ENCODE assay signal across 9 cellular contexts in genomic region chr12:47816646-47817271, GRCh38. TPM values are rescaled to one million over a fixed set of nuclear protein-coding genes. Genes with fewer than 3 reads are reported as not detected.
DNase-seq lines count a peak whose midpoint lies in the region; ATAC-seq and TF ChIP-seq lines count a peak whose summit lies in the region.
"Had no signal": no experiment of that assay in that cellular context is flagged by ENCODE, and none has a peak within 500 bp of the region (broad histone marks: within the 10 kb centered on the region; RNA-seq: fewer than 3 reads in every experiment).

No MANE protein-coding gene starts in this region.

- no peaks in the 10 kb centered on the region for H3K9me3 ChIP-seq in BE2C
- no peaks in the 10 kb centered on the region for H3K9me3 ChIP-seq in OCI-LY7 (ENCODE audit: low read length)
- H3K9me3 ChIP-seq in neutrophil = no peaks in the 10 kb centered on the region

- H3K9me2 ChIP-seq in OCI-LY7 (ENCODE audit: insufficient read depth, low read length) = no peaks in the 10 kb centered on the region

- H3K4me3 ChIP-seq in BE2C (ENCODE audit: low read depth, low read length) = no peak overlapping the region; the same call in 1 of the 2 replicates
- H3K4me3 ChIP-seq in OCI-LY7 (ENCODE audit: low read depth, low read length, poor library complexity, severe bottlenecking) = peak overlapping the region; percentile 83
- H3K4me3 ChIP-seq in neutrophil (ENCODE audit: low read depth in 1 of 2, low read length in 1 of 2) = peak overlapping the region; percentile 80 to 91

- peak overlapping the region; percentile 96 for H3K27ac ChIP-seq in OCI-LY7 (ENCODE audit: low read depth, low read length, poor library complexity, severe bottlenecking)
- peak overlapping the region; percentile 95 for H3K27ac ChIP-seq in neutrophil

- no peak overlapping the region for H2AFZ ChIP-seq in OCI-LY7 (ENCODE audit: low read length)

- intact Hi-C loops in OCI-LY7 (cut with micrococcal nuclease; ENCODE audit: unreplicated experiment) = loop anchor here (1.0 kb wide), 1 partner anchor 19 kb away; no protein-coding TSS in a partner anchor

- H3K9me3 Mint-ChIP-seq in endothelial cell (ENCODE audit: unreplicated experiment) = no peaks in the 10 kb centered on the region

- no peaks in the 10 kb centered on the region for H3K36me3 ChIP-seq in BE2C
- H3K36me3 ChIP-seq in OCI-LY7 (ENCODE audit: insufficient read depth, low read length) = peaks cover 14% of the 10 kb centered on the region; the same call in 1 of the 2 replicates
- H3K36me3 ChIP-seq in neutrophil = no peaks in the 10 kb centered on the region

- DNase-seq in BE2C = peak; percentile 44
- no peak for DNase-seq in OCI-LY7 (ENCODE audit: low spot score)
- DNase-seq in endothelial cell (ENCODE audit: low spot score) = peak; percentile 82
- no peak for DNase-seq in DMS79 (lab: John Stamatoyannopoulos, UW)
- no peak for DNase-seq in NCI-H2107 treated with DMSO at 0.1 percent for 48 hours (lab: John Stamatoyannopoulos, UW; ENCODE audit: unreplicated experiment)
- DNase-seq: NCI-H187 had no signal

- 0 out of 2 replicates have a peak, but pooled peaks cover 3% of the 10 kb centered on the region for H4K20me1 ChIP-seq in OCI-LY7 (ENCODE audit: insufficient read depth, low read length)

- no peaks in the 10 kb centered on the region for H3K27me3 ChIP-seq in BE2C
- H3K27me3 ChIP-seq in neutrophil = no peaks in the 10 kb centered on the region

- peaks cover 32% of the 10 kb centered on the region for H3K4me1 ChIP-seq in BE2C
- peaks cover 80% of the 10 kb centered on the region for H3K4me1 ChIP-seq in OCI-LY7 (ENCODE audit: insufficient read depth, low read length, poor library complexity, severe bottlenecking)
- H3K4me1 ChIP-seq in neutrophil (ENCODE audit: control insufficient read depth in 1 of 2, insufficient read depth in 1 of 2, low read depth in 1 of 2, low read length in 1 of 2) = peaks cover 87 to 92% of the 10 kb centered on the region in 2 experiments

- H3K36me3 Mint-ChIP-seq in endothelial cell (ENCODE audit: low read depth, unreplicated experiment) = peaks cover 31% of the 10 kb centered on the region

- H3K4me2 ChIP-seq in OCI-LY7 (ENCODE audit: low read length) = peak overlapping the region; percentile 98

- BruUV-seq in OCI-LY7 (replicated peaks; lab: Mats Ljungman, UMichigan) = no TSS peak

- peak overlapping the region; percentile 100 for H3K27ac Mint-ChIP-seq in endothelial cell (ENCODE audit: unreplicated experiment)

- no peak for ATAC-seq in HG02678 (IDR thresholded peaks at IDR 0.05; ENCODE audit: unreplicated experiment)
- ATAC-seq in HG03520 (IDR thresholded peaks at IDR 0.05; ENCODE audit: unreplicated experiment) = no peak

- TF ChIP-seq CTCF in BE2C (IDR thresholded peaks at IDR 0.05; ENCODE audit: low read depth, low read length) = no peak
- no peak for TF ChIP-seq CTCF in OCI-LY7 (conservative IDR thresholded peaks at IDR 0.05; ENCODE audit: low read length)
- no peak for TF ChIP-seq CTCF in endothelial cell (IDR thresholded peaks at IDR 0.05; ENCODE audit: unreplicated experiment)
- no peak for TF ChIP-seq CTCF in neutrophil (IDR thresholded peaks at IDR 0.05)

- peaks cover 61% of the 10 kb centered on the region for H3K27me3 Mint-ChIP-seq in endothelial cell (ENCODE audit: unreplicated experiment)

- H3K4me1 Mint-ChIP-seq in endothelial cell (ENCODE audit: unreplicated experiment) = peaks cover 72% of the 10 kb centered on the region

- peaks cover 71% of the 10 kb centered on the region for H3K79me2 ChIP-seq in OCI-LY7 (ENCODE audit: insufficient read depth, low read depth, low read length)

- POLR2A ChIA-PET in OCI-LY7 (lab: Charles Lee) = interaction anchor here (1.2 to 7.9 kb wide), 5 partner anchors 8 to 597 kb away, joined by 4 to 239 read pairs (median 6); no protein-coding TSS in a partner anchor

- CTCF ChIA-PET in OCI-LY7 (lab: Charles Lee; ENCODE audit: unreplicated experiment) = interaction anchor here (0.6 to 5.5 kb wide), 10 partner anchors 9 to 52 kb away, joined by 3 to 85 read pairs (median 4); no protein-coding TSS in a partner anchor

- peak overlapping the region; percentile 98 for H3K4me3 Mint-ChIP-seq in endothelial cell (ENCODE audit: unreplicated experiment)

RNA-seq across cellular contexts. Expression of gene HDAC7, which starts 2.9 kb away (rescaled TPM):
- 178 TPM for polyA plus RNA-seq in BE2C (2012; ENCODE audit: insufficient read depth, insufficient read length, low read depth)
- total RNA-seq in OCI-LY7 (2014; rRNA removed; shearing (Covaris generic)) = 38.4 and 45.9 TPM in 2 replicates
- total RNA-seq in OCI-LY7 (2022) (130 and 131 TPM in 2 replicates), endothelial cell (ENCODE audit: unreplicated experiment) (387 TPM)

RNA-seq across cellular contexts. Expression of gene SLC48A1, which starts 43.7 kb away (rescaled TPM):
- polyA plus RNA-seq in BE2C (2012; ENCODE audit: insufficient read depth, insufficient read length, low read depth) = 65.5 TPM
- 3.8 and 9.6 TPM in 2 replicates for total RNA-seq in OCI-LY7 (2014; rRNA removed; shearing (Covaris generic))
- 8.6 and 12.0 TPM in 2 replicates for total RNA-seq in OCI-LY7 (2022)
- total RNA-seq in endothelial cell (ENCODE audit: unreplicated experiment) = 65.5 TPM

RNA-seq across cellular contexts. Expression of gene RAPGEF3, which starts 58.1 kb away (rescaled TPM):
- 22.4 TPM for polyA plus RNA-seq in BE2C (2012; ENCODE audit: insufficient read depth, insufficient read length, low read depth)
- total RNA-seq in OCI-LY7 (2014; rRNA removed; shearing (Covaris generic)) = 0.69 and 0.80 TPM in 2 replicates
- total RNA-seq in OCI-LY7 (2022) = 2.9 and 4.7 TPM in 2 replicates
- total RNA-seq in endothelial cell (ENCODE audit: unreplicated experiment) = 81.5 TPM

Comparison
In these comparisons a context has a peak if more than half of its experiments do, and no peak if none do; other contexts are left out.
1. DNase-seq: peak in BE2C (single experiment) and endothelial cell (single experiment); none in OCI-LY7 (single experiment), DMS79 (single experiment) and NCI-H2107 treated with DMSO at 0.1 percent for 48 hours (single experiment).
2. RNA of gene RAPGEF3, which starts 58.1 kb away (total RNA-seq): 81.5 TPM in endothelial cell (single experiment); 0.69 to 4.7 TPM in OCI-LY7; every median in the first group is over 10 times any median in the second.